Comparison of ENCODE assay signal across 1 cellular context in genomic region chr11:66268210-66268952, GRCh38.
TF ChIP-seq lines count a peak whose summit lies in the region.

Gene RAB1B (plus strand): TSS chr11:66268639. CDS start chr11:66268680, 41 bp downstream.

TF ChIP-seq in HepG2, 621 proteins besides CTCF, POLR2A, EP300 and RAD21 (continued from another document and continues in another):
- TF ChIP-seq ZHX1 (CRISPR knock-in tag; IDR thresholded peaks at IDR 0.05; ENCODE audit: low read depth), result peak; percentile 46; the same call in 1 of the 2 replicates
- peak; percentile 58 for TF ChIP-seq GABPA (IDR thresholded peaks at IDR 0.05; ENCODE audit: low read depth, low read length)
- TF ChIP-seq GABPA (CRISPR knock-in tag; IDR thresholded peaks at IDR 0.05; ENCODE audit: low read depth), result peak; percentile 72
- peak; percentile 75; the same call in 1 of the 2 replicates for TF ChIP-seq NR2C2 (CRISPR knock-in tag; IDR thresholded peaks at IDR 0.05; ENCODE audit: borderline replicate concordance)
- peak; percentile 89 for TF ChIP-seq ZNF740 (CRISPR knock-in tag; IDR thresholded peaks at IDR 0.05)
- TF ChIP-seq ZNF605 (CRISPR knock-in tag; IDR thresholded peaks at IDR 0.05), result no peak
- peak; percentile 16; the same call in 1 of the 2 replicates for TF ChIP-seq ZNF704 (CRISPR knock-in tag; IDR thresholded peaks at IDR 0.05; ENCODE audit: borderline replicate concordance)
- 0 out of 2 replicates have a peak, but pooled peaks have one; percentile 19 for TF ChIP-seq FOXP4 (CRISPR knock-in tag; IDR thresholded peaks at IDR 0.05)
- peak; percentile 45 for TF ChIP-seq HNRNPLL (IDR thresholded peaks at IDR 0.05; ENCODE audit: low read depth, low read length, poor library complexity, severe bottlenecking)
- 0 out of 2 replicates have a peak, but pooled peaks have one; percentile 63 for TF ChIP-seq DNMT3B (CRISPR knock-in tag; conservative IDR thresholded peaks at IDR 0.05)
- no peak for TF ChIP-seq ZNF234 (CRISPR knock-in tag; conservative IDR thresholded peaks at IDR 0.05)
- peak; percentile 97 for TF ChIP-seq THAP11 (CRISPR knock-in tag; IDR thresholded peaks at IDR 0.05)
- TF ChIP-seq PRDM4 (CRISPR knock-in tag; IDR thresholded peaks at IDR 0.05; ENCODE audit: borderline replicate concordance), result no peak
- TF ChIP-seq DZIP1 (CRISPR knock-in tag; IDR thresholded peaks at IDR 0.05), result no peak
- 0 out of 2 replicates have a peak, but pooled peaks have one; percentile 49 for TF ChIP-seq ZBTB3 (CRISPR knock-in tag; IDR thresholded peaks at IDR 0.05; ENCODE audit: borderline replicate concordance, low read depth)
- TF ChIP-seq BORCS8-MEF2B (CRISPR knock-in tag; IDR thresholded peaks at IDR 0.05), result 0 out of 2 replicates have a peak, but pooled peaks have one; percentile 2
- no peak for TF ChIP-seq ZNF563 (CRISPR knock-in tag; IDR thresholded peaks at IDR 0.05)
- TF ChIP-seq ELF1 (CRISPR knock-in tag; IDR thresholded peaks at IDR 0.05), result peak; percentile 79
- TF ChIP-seq CHCHD3 (CRISPR knock-in tag; IDR thresholded peaks at IDR 0.05), result no peak
- TF ChIP-seq SNAI1 (CRISPR knock-in tag; IDR thresholded peaks at IDR 0.05; ENCODE audit: borderline replicate concordance), result peak; percentile 78; the same call in 1 of the 2 replicates
- TF ChIP-seq PAXIP1 (CRISPR knock-in tag; conservative IDR thresholded peaks at IDR 0.05), result peak; percentile 8; the same call in 1 of the 2 replicates
- TF ChIP-seq HNF1A (IDR thresholded peaks at IDR 0.05; ENCODE audit: low read depth), result 0 out of 2 replicates have a peak, but pooled peaks have one; percentile 23
- no peak for TF ChIP-seq HNF1A (CRISPR knock-in tag; IDR thresholded peaks at IDR 0.05; ENCODE audit: borderline replicate concordance)
- TF ChIP-seq THAP8 (CRISPR knock-in tag; IDR thresholded peaks at IDR 0.05; ENCODE audit: borderline replicate concordance), result 0 out of 2 replicates have a peak, but pooled peaks have one; percentile 30
- TF ChIP-seq SP2 (CRISPR knock-in tag; IDR thresholded peaks at IDR 0.05), result no peak
- TF ChIP-seq ZNF564 (CRISPR knock-in tag; IDR thresholded peaks at IDR 0.05), result 0 out of 2 replicates have a peak, but pooled peaks have one; percentile 15
- peak; percentile 88 for TF ChIP-seq TFDP2 (CRISPR knock-in tag; IDR thresholded peaks at IDR 0.05)
- peak; percentile 46; the same call in 1 of the 2 replicates for TF ChIP-seq ESRRA (CRISPR knock-in tag; IDR thresholded peaks at IDR 0.05; ENCODE audit: low read depth)
- peak; percentile 96 for TF ChIP-seq YY1 (IDR thresholded peaks at IDR 0.05; ENCODE audit: insufficient read depth, insufficient replicate concordance, low read depth, low read length)
- TF ChIP-seq ZNF335 (CRISPR knock-in tag; IDR thresholded peaks at IDR 0.05), result peak; percentile 22; the same call in 1 of the 2 replicates
- TF ChIP-seq LCORL (IDR thresholded peaks at IDR 0.05), result no peak
- 0 out of 2 replicates have a peak, but pooled peaks have one; percentile 18 for TF ChIP-seq LCORL (CRISPR knock-in tag; IDR thresholded peaks at IDR 0.05)
- peak; percentile 69 for TF ChIP-seq AGO1 (IDR thresholded peaks at IDR 0.05; ENCODE audit: low read depth, low read length, poor library complexity, severe bottlenecking)
